ENCODE assay signal across 15 cellular contexts in genomic region chr10:88499569-88500470, GRCh38.
A peak's percentile ranks its signal among the peaks of the same experiment; 100 is the strongest.
DNase-seq lines count a peak whose midpoint lies in the region; ATAC-seq, FAIRE-seq and TF ChIP-seq lines count a peak whose summit lies in the region.
"Had no signal": no experiment of that assay in that cellular context is flagged by ENCODE, and none has a peak within 500 bp of the region (broad histone marks: within the 10 kb centered on the region; RNA-seq: fewer than 3 reads in every experiment).

No MANE protein-coding gene starts in this region.

- TF ChIP-seq POLR2A in prostate gland (IDR thresholded peaks at IDR 0.05) (no peak), gastroesophageal sphincter (IDR thresholded peaks at IDR 0.05) (no peak)

- TF ChIP-seq EP300 in gastroesophageal sphincter (IDR thresholded peaks at IDR 0.05) = no peak

- H3K9me3 Mint-ChIP-seq in CD8-positive, alpha-beta T cell = no peaks in the 10 kb centered on the region
- H3K9me3 Mint-ChIP-seq: activated T-helper 1 cell treated with anti-CD3 and anti-CD28 coated beads, Interleukin-12 subunit alpha, Interleukin-12 subunit beta, Interleukin-2, Interleukin-4 antibody, amounts not matched to agents 30 ng/mL and 10 ng/mL and 1 ng/mL, durations not matched to agents 14 hours and 24 hours and 36 hours; effector memory CD8-positive, alpha-beta T cell had no signal

- WGBS in prostate gland = 48% methylated on average over 6 of the region's 6 CpGs
- 50 to 85% methylated on average over 5 to 6 of the region's 6 CpGs for WGBS in gastroesophageal sphincter (ENCODE audit: low coverage in 1 of 2), 2 donors

- no peak overlapping the region for H3K4me3 Mint-ChIP-seq in CD8-positive, alpha-beta T cell
- H3K4me3 Mint-ChIP-seq: activated T-helper 1 cell treated with anti-CD3 and anti-CD28 coated beads, Interleukin-12 subunit alpha, Interleukin-12 subunit beta, Interleukin-2, Interleukin-4 antibody, amounts not matched to agents 30 ng/mL and 10 ng/mL and 1 ng/mL, durations not matched to agents 14 hours and 24 hours and 36 hours; effector memory CD8-positive, alpha-beta T cell had no signal

- FAIRE-seq in endometrium (lab: Jason Lieb, UNC) = peak; percentile 69

- ATAC-seq in CD8-positive, alpha-beta T cell = no peak
- ATAC-seq in gastroesophageal sphincter = no peak
- ATAC-seq: effector memory CD8-positive, alpha-beta T cell had no signal

- no peaks in the 10 kb centered on the region for H3K27me3 ChIP-seq in CD8-positive, alpha-beta T cell (ENCODE audit: insufficient read depth, low read length)
- H3K27me3 ChIP-seq in prostate gland (replicated peaks; ENCODE audit: insufficient read depth) (no peaks in the 10 kb centered on the region), gastroesophageal sphincter (no peaks in the 10 kb centered on the region)
- H3K27me3 ChIP-seq: transverse colon had no signal

- H3K27ac ChIP-seq in CD8-positive, alpha-beta T cell (ENCODE audit: low read depth, low read length) = no peak overlapping the region
- H3K27ac ChIP-seq in prostate gland = no peak overlapping the region
- H3K27ac ChIP-seq in gastroesophageal sphincter = no peak overlapping the region
- H3K27ac ChIP-seq: transverse colon had no signal

- H3K9me3 ChIP-seq in CD8-positive, alpha-beta T cell (ENCODE audit: low read length) = no peaks in the 10 kb centered on the region
- H3K9me3 ChIP-seq in prostate gland = no peaks in the 10 kb centered on the region
- H3K9me3 ChIP-seq in gastroesophageal sphincter = no peaks in the 10 kb centered on the region
- H3K9me3 ChIP-seq: transverse colon had no signal

- H3K36me3 ChIP-seq in CD8-positive, alpha-beta T cell (ENCODE audit: insufficient read depth, low read length) = no peaks in the 10 kb centered on the region
- H3K36me3 ChIP-seq in prostate gland = no peaks in the 10 kb centered on the region
- H3K36me3 ChIP-seq in gastroesophageal sphincter = no peaks in the 10 kb centered on the region
- H3K36me3 ChIP-seq: transverse colon had no signal

- H3K4me1 ChIP-seq in CD8-positive, alpha-beta T cell (ENCODE audit: insufficient read depth, low read length) = no peaks in the 10 kb centered on the region
- no peaks in the 10 kb centered on the region for H3K4me1 ChIP-seq in prostate gland (replicated peaks)
- peaks cover 0 to 6% (median 0%) of the 10 kb centered on the region in 3 donors for H3K4me1 ChIP-seq in gastroesophageal sphincter
- H3K4me1 ChIP-seq: transverse colon had no signal

- CTCF ChIA-PET in CD8-positive, alpha-beta T cell (lab: Charles Lee) = no interaction called here

- DNase-seq in AG20443 (ENCODE audit: low spot score) = peak; percentile 15
- DNase-seq in NCI-H226 = peak; percentile 55
- DNase-seq in kidney glomerular epithelial cell (lab: John Stamatoyannopoulos, UW) = peak; percentile 52
- no peak for DNase-seq in CD8-positive, alpha-beta T cell
- DNase-seq in prostate gland (ENCODE audit: low spot score) = no peak
- DNase-seq in SHP77 treated with DMSO at 0.1 percent for 48 hours (lab: John Stamatoyannopoulos, UW) = no peak
- DNase-seq: AML-193; effector memory CD8-positive, alpha-beta T cell; NCI-H1417 treated with DMSO at 0.1 percent for 48 hours; stimulated activated CD4-positive, alpha-beta T cell treated with anti-CD3 and anti-CD28 coated beads, Interleukin-15, amount 100 ng/mL, for 24 hours; T-helper 2 cell; transverse colon had no signal

- peaks cover 13% of the 10 kb centered on the region for H3K4me1 Mint-ChIP-seq in CD8-positive, alpha-beta T cell (ENCODE audit: low read depth)

- POLR2A ChIA-PET in CD8-positive, alpha-beta T cell (lab: Charles Lee) = interaction anchor here (0.8 to 0.9 kb wide), 2 partner anchors 8 to 13 kb away, joined by 3 read pairs; no protein-coding TSS in a partner anchor

- no peaks in the 10 kb centered on the region for H3K27me3 Mint-ChIP-seq in CD8-positive, alpha-beta T cell (ENCODE audit: low read depth)
- H3K27me3 Mint-ChIP-seq: effector memory CD8-positive, alpha-beta T cell had no signal

- no peaks in the 10 kb centered on the region for H3K36me3 Mint-ChIP-seq in CD8-positive, alpha-beta T cell

- no peak for TF ChIP-seq CTCF in CD8-positive, alpha-beta T cell (IDR thresholded peaks at IDR 0.05)
- TF ChIP-seq CTCF in prostate gland (IDR thresholded peaks at IDR 0.05) (no peak), gastroesophageal sphincter (IDR thresholded peaks at IDR 0.05) (no peak)

- H3K27ac Mint-ChIP-seq in CD8-positive, alpha-beta T cell = no peak overlapping the region
- H3K27ac Mint-ChIP-seq: activated T-helper 1 cell treated with anti-CD3 and anti-CD28 coated beads, Interleukin-12 subunit alpha, Interleukin-12 subunit beta, Interleukin-2, Interleukin-4 antibody, amounts not matched to agents 30 ng/mL and 10 ng/mL and 1 ng/mL, durations not matched to agents 14 hours and 24 hours and 36 hours; effector memory CD8-positive, alpha-beta T cell had no signal

- intact Hi-C loops in CD8-positive, alpha-beta T cell (cut with DNase I, micrococcal nuclease) = no loop called here
- intact Hi-C loops in prostate gland (cut with DNase I) = no loop called here

- no peak overlapping the region for H3K4me3 ChIP-seq in CD8-positive, alpha-beta T cell (ENCODE audit: low read depth, low read length)
- H3K4me3 ChIP-seq in prostate gland (no peak overlapping the region), gastroesophageal sphincter (no peak overlapping the region)
- H3K4me3 ChIP-seq: transverse colon had no signal

Comparison
In these comparisons a context has a peak if more than half of its experiments do, and no peak if none do; other contexts are left out.
1. DNase-seq: peak in AG20443 (single experiment), NCI-H226 (single experiment) and kidney glomerular epithelial cell (single experiment); none in CD8-positive, alpha-beta T cell (0 of 7), prostate gland (single experiment) and SHP77 treated with DMSO at 0.1 percent for 48 hours (single experiment).